Comparison of ENCODE assay signal across 8 cellular contexts in genomic region chr2:152468832-152469692, GRCh38.
DNase-seq lines count a peak whose midpoint lies in the region; ATAC-seq and TF ChIP-seq lines count a peak whose summit lies in the region.

No MANE protein-coding gene starts in this region.

- H3K27me3 ChIP-seq in heart left ventricle: no peaks in the 10 kb centered on the region
- H3K27me3 ChIP-seq in suprapubic skin: no peaks in the 10 kb centered on the region

- CTCF ChIA-PET in RWPE1 (lab: Yijun Ruan, JAX): interaction anchor here (0.5 to 1.3 kb wide), 10 partner anchors 9 to 444 kb away, joined by 3 to 5 read pairs (median 3); partner anchors contain the start of gene STAM2

- ATAC-seq in heart left ventricle (peak; percentile 18 to 52 (median 46)), GM21576 (IDR thresholded peaks at IDR 0.05; ENCODE audit: unreplicated experiment) (no peak), GM18867 (IDR thresholded peaks at IDR 0.05; ENCODE audit: unreplicated experiment) (no peak)

- TF ChIP-seq EP300 in suprapubic skin (IDR thresholded peaks at IDR 0.05): no peak

- POLR2A ChIA-PET in RWPE1 (lab: Yijun Ruan, JAX; ENCODE audit: low non-redundant PET): no interaction called here

- TF ChIP-seq POLR2A in heart left ventricle (IDR thresholded peaks at IDR 0.05): no peak
- no peak for TF ChIP-seq POLR2A in suprapubic skin (IDR thresholded peaks at IDR 0.05)

- DNase-seq in NCI-H1417 (lab: John Stamatoyannopoulos, UW) (peak in 2 of 3 experiments; percentile 24 to 74), NCI-H1417 treated with DMSO at 0.1 percent for 48 hours (lab: John Stamatoyannopoulos, UW) (no peak), RWPE1 (ENCODE audit: low spot score) (peak; percentile 26), heart left ventricle (no peak), suprapubic skin (ENCODE audit: low spot score in 2 of 2) (no peak), DMS 273 (lab: John Stamatoyannopoulos, UW; ENCODE audit: unreplicated experiment) (no peak)

- H3K4me1 ChIP-seq in heart left ventricle (peaks cover 0 to 86% (median 43%) of the 10 kb centered on the region in 12 donors), suprapubic skin (peaks cover 53% of the 10 kb centered on the region)

- H3K27ac ChIP-seq in RWPE1 (peak overlapping the region; percentile 26; the same call in 1 of the 2 replicates), heart left ventricle (peak overlapping the region in 10 of 12 donors; percentile 1 to 79 (median 39)), suprapubic skin (peak overlapping the region; percentile 25)

- no peak for TF ChIP-seq CTCF in RWPE1 (conservative IDR thresholded peaks at IDR 0.05; ENCODE audit: low read depth)
- peak in 2 of 12 donors; percentile 8 to 9 for TF ChIP-seq CTCF in heart left ventricle (IDR thresholded peaks at IDR 0.05)
- TF ChIP-seq CTCF in suprapubic skin (IDR thresholded peaks at IDR 0.05): no peak

- H3K36me3 ChIP-seq in heart left ventricle (no peaks in the 10 kb centered on the region), suprapubic skin (no peaks in the 10 kb centered on the region)

- H3K9me3 ChIP-seq in heart left ventricle (no peaks in the 10 kb centered on the region), suprapubic skin (no peaks in the 10 kb centered on the region)

- H3K4me3 ChIP-seq in heart left ventricle (peak overlapping the region in 5 of 12 donors; percentile 8 to 27 (median 17)), suprapubic skin (peak overlapping the region; percentile 8)

- intact Hi-C loops in heart left ventricle (cut with DNase I): no loop called here

- 42 to 46% (median 44%) methylated on average over 8 of the region's 8 CpGs for WGBS in heart left ventricle, 4 donors
- 42% methylated on average over 8 of the region's 8 CpGs for WGBS in suprapubic skin

Comparison
In these comparisons a context has a peak if more than half of its experiments do, and no peak if none do; other contexts are left out.
1. DNase-seq: peak in NCI-H1417 (2 of 3) and RWPE1 (single experiment); none in NCI-H1417 treated with DMSO at 0.1 percent for 48 hours (single experiment), heart left ventricle (0 of 5), suprapubic skin (0 of 2) and DMS 273 (single experiment).
2. ATAC-seq: peak in heart left ventricle (4 of 4); none in GM21576 (single experiment) and GM18867 (single experiment).
3. Peak in every context shown above with its lines, with median percentiles within 50 percentile points of each other: H3K27ac ChIP-seq.